ENCODE assay signal across 9 cellular contexts in the genomic region with DNA sequence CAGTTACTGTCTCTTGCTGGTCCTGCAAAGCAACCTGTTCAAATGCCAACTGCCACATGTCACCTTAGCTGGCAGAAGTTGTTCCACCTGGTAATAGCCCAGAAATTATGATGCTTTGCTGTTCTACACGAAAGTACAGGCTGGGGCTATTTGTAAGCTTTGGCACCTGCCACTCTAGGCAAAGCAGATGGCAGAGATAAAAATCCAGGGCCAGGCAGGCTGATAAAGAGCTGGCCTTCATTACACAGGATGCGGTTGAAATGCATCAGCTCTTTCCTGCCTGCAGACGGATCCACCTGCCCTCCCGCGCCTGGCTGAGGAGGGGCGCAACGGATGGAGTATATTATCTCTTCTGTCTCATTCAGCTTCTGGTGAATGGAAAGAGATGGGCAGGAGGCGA. TPM values are rescaled to one million over a fixed set of nuclear protein-coding genes. Genes with fewer than 3 reads are reported as not detected.
DNase-seq lines count a peak whose midpoint lies in the region; ATAC-seq and TF ChIP-seq lines count a peak whose summit lies in the region.
"Had no signal": no experiment of that assay in that cellular context is flagged by ENCODE, and none has a peak within 500 bp of the region (broad histone marks: within the 10 kb centered on the region; RNA-seq: fewer than 3 reads in every experiment).

No MANE protein-coding gene starts in this region.

- no peaks in the 10 kb centered on the region for H3K36me3 ChIP-seq in BLaER1
- H3K36me3 ChIP-seq in effector memory CD4-positive, alpha-beta T cell (ENCODE audit: control insufficient read depth, insufficient read depth, low read length): no peaks in the 10 kb centered on the region
- no peaks in the 10 kb centered on the region for H3K36me3 ChIP-seq in tibial nerve

- H3K4me1 ChIP-seq in BLaER1: peaks cover 98% of the 10 kb centered on the region
- peaks cover 46% of the 10 kb centered on the region for H3K4me1 ChIP-seq in effector memory CD4-positive, alpha-beta T cell (ENCODE audit: control insufficient read depth, insufficient read depth, low read length, poor library complexity, severe bottlenecking)
- peaks cover 0 to 7% (median under 1%) of the 10 kb centered on the region in 4 donors for H3K4me1 ChIP-seq in tibial nerve

- no peak for TF ChIP-seq POLR2A in tibial nerve (IDR thresholded peaks at IDR 0.05)

- ATAC-seq in GM21723 (IDR thresholded peaks at IDR 0.05; ENCODE audit: unreplicated experiment) (no peak), HG02759 (IDR thresholded peaks at IDR 0.05; ENCODE audit: unreplicated experiment) (no peak), HG03469 (IDR thresholded peaks at IDR 0.05; ENCODE audit: unreplicated experiment) (no peak)

- no peak for TF ChIP-seq CTCF in tibial nerve (IDR thresholded peaks at IDR 0.05)

- H3K9ac ChIP-seq in BLaER1: peak overlapping the region; percentile 80

- DNase-seq in NCI-H2029 (lab: John Stamatoyannopoulos, UW) (peak; percentile 72), tibial nerve (ENCODE audit: low spot score in 2 of 2) (no peak)
- peak; percentile 66 for DNase-seq in activated CD4-positive, alpha-beta T cell treated with anti-CD3 and anti-CD28 coated beads for 48 hours
- DNase-seq in effector memory CD4-positive, alpha-beta T cell: peak; percentile 27 to 58 (median 45)
- DNase-seq: SIG-M5 had no signal

- H3K27me3 ChIP-seq in BLaER1 (no peaks in the 10 kb centered on the region), tibial nerve (no peaks in the 10 kb centered on the region)
- no peaks in the 10 kb centered on the region for H3K27me3 ChIP-seq in effector memory CD4-positive, alpha-beta T cell (replicated peaks; ENCODE audit: control insufficient read depth, insufficient read depth, low read length, poor library complexity, severe bottlenecking)

- no peaks in the 10 kb centered on the region for H3K9me3 ChIP-seq in BLaER1
- no peaks in the 10 kb centered on the region for H3K9me3 ChIP-seq in effector memory CD4-positive, alpha-beta T cell (ENCODE audit: control insufficient read depth, low read length)
- H3K9me3 ChIP-seq in tibial nerve: peaks cover 0 to 9% (median 0%) of the 10 kb centered on the region in 4 donors

- no peaks in the 10 kb centered on the region for H4K20me1 ChIP-seq in BLaER1

- peak overlapping the region; percentile 25; the same call in 1 of the 2 replicates for H3K4me3 ChIP-seq in BLaER1
- H3K4me3 ChIP-seq in effector memory CD4-positive, alpha-beta T cell (ENCODE audit: insufficient read depth, low read depth, low read length, poor library complexity, severe bottlenecking): no peak overlapping the region
- H3K4me3 ChIP-seq in tibial nerve: no peak overlapping the region

- H3K4me2 ChIP-seq in BLaER1: peak overlapping the region; percentile 92

- peak overlapping the region; percentile 96 for H3K27ac ChIP-seq in BLaER1
- H3K27ac ChIP-seq in effector memory CD4-positive, alpha-beta T cell (ENCODE audit: insufficient read depth, low read length, poor library complexity, severe bottlenecking): peak overlapping the region; percentile 1
- H3K27ac ChIP-seq in tibial nerve: no peak overlapping the region

- WGBS in tibial nerve, 2 donors: 65 to 71% methylated on average over 8 of the region's 8 CpGs

- no peak for TF ChIP-seq EP300 in tibial nerve (IDR thresholded peaks at IDR 0.05)

RNA-seq across cellular contexts. Expression of a gene that starts 29.3 kb away (rescaled TPM):
- 1 to 10 TPM; 2.3 to 7.6 (median 4.8) TPM for total RNA-seq in tibial nerve

Comparison
In these comparisons a context has a peak if more than half of its experiments do, and no peak if none do; other contexts are left out.
1. H3K27ac ChIP-seq: peak in BLaER1 (single experiment) and effector memory CD4-positive, alpha-beta T cell (single experiment); none in tibial nerve (0 of 4).
2. DNase-seq: peak in NCI-H2029 (single experiment), activated CD4-positive, alpha-beta T cell treated with anti-CD3 and anti-CD28 coated beads for 48 hours (single experiment) and effector memory CD4-positive, alpha-beta T cell (3 of 3); none in tibial nerve (0 of 2).